Comparison of ENCODE assay signal across 11 cellular contexts in the genomic region with DNA sequence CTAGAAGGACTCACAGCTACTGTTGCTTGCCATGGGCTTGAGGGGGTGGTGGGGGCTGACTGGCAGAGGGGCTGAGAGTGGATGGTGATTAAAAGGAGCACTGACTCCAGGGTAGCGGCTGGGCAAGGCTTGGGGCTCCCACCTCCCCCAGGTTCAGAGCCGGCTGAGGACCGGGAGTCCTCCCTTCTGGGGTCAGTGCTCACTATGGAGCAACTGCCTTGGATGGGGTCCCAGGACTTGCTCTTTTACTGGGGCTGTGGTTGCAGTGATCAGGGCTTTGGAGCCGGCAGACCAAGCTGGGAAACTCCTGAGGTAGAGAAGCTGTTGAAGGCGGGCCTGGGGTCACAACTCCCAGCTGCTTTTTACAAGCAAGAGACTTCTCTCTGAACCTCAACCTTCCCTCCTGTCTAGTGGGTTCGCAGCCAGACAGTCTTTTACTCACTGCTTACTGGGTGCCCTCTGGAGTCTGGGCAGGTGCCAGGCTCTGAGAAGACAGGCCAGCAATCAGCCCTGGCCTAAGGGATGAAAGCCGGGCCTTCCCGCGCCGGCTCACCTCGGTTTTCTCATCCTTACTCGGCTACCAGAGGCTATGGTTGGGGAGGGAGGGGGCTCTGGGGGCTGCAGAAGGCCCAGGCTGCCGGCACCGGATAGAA. TPM values are rescaled to one million over a fixed set of nuclear protein-coding genes. Genes with fewer than 3 reads are reported as not detected.
A peak's percentile ranks its signal among the peaks of the same experiment; 100 is the strongest.
DNase-seq lines count a peak whose midpoint lies in the region; ATAC-seq, FAIRE-seq and TF ChIP-seq lines count a peak whose summit lies in the region.
"Had no signal": no experiment of that assay in that cellular context is flagged by ENCODE, and none has a peak within 500 bp of the region (broad histone marks: within the 10 kb centered on the region; RNA-seq: fewer than 3 reads in every experiment).

No MANE protein-coding gene starts in this region.

- H3K4me3 Mint-ChIP-seq in neural progenitor cell = peak overlapping the region; percentile 65
- H3K4me3 Mint-ChIP-seq: activated T-cell treated with anti-CD3 and anti-CD28 coated beads, Interleukin-2, amount 50 U/mL, for 4 hours had no signal

- TF ChIP-seq CTCF in A549 (IDR thresholded peaks at IDR 0.05) (no peak), esophagus squamous epithelium (IDR thresholded peaks at IDR 0.05) (no peak), neural progenitor cell (IDR thresholded peaks at IDR 0.05) (no peak), brain microvascular endothelial cell (IDR thresholded peaks at IDR 0.05; ENCODE audit: low read depth, low read length, missing control alignments) (no peak)

- peaks cover 16% of the 10 kb centered on the region for H4K20me1 ChIP-seq in neural progenitor cell (ENCODE audit: low read depth)

- in situ Hi-C loops in brain microvascular endothelial cell (cut with HindIII; ENCODE audit: low pct_ligation_motif_present, low sequenced_read_pairs) = no loop called here

- no peak overlapping the region for H3K9ac ChIP-seq in neural progenitor cell

- 88% methylated on average over 14 of the region's 14 CpGs for WGBS in A549 (ENCODE audit: missing lambda C conversion rate)
- 31% methylated on average over 6 of the region's 14 CpGs; no CpG with 5 or more reads in 1 of the 2 donors for WGBS in esophagus squamous epithelium, 2 donors

- H3K4me3 ChIP-seq in A549 (peak overlapping the region; percentile 77; the same call in 2 of the 3 replicates), MG63 (no peak overlapping the region; the same call in 1 of the 2 replicates), esophagus squamous epithelium (peak overlapping the region; percentile 46 to 79 (median 58)), neural progenitor cell (peak overlapping the region; percentile 57), brain microvascular endothelial cell (ENCODE audit: low read depth, low read length) (no peak overlapping the region)
- H3K4me3 ChIP-seq: GM12878 had no signal

- no peak for TF ChIP-seq RAD21 in A549 (conservative IDR thresholded peaks at IDR 0.05 in 1 of 2, IDR thresholded peaks at IDR 0.05 in 1 of 2)

- H3K36me3 ChIP-seq in MG63 (peaks cover 23% of the 10 kb centered on the region), esophagus squamous epithelium (no peaks in the 10 kb centered on the region), neural progenitor cell (no peaks in the 10 kb centered on the region), brain microvascular endothelial cell (replicated peaks) (no peaks in the 10 kb centered on the region)

- H3K79me2 ChIP-seq in neural progenitor cell (ENCODE audit: low read depth) = peaks cover 7% of the 10 kb centered on the region

- POLR2A ChIA-PET in A549 (lab: Yijun Ruan, JAX) = no interaction called here

- peaks cover 14% of the 10 kb centered on the region for H3K9me3 Mint-ChIP-seq in neural progenitor cell

- H3K4me2 ChIP-seq in A549 (peak overlapping the region; percentile 100), neural progenitor cell (peak overlapping the region; percentile 89)

- H3K27me3 ChIP-seq in MG63 (no peaks in the 10 kb centered on the region), esophagus squamous epithelium (peaks cover 0 to 39% (median 1%) of the 10 kb centered on the region in 4 donors), neural progenitor cell (peaks cover 30% of the 10 kb centered on the region), brain microvascular endothelial cell (replicated peaks) (no peaks in the 10 kb centered on the region)

- no peak for FAIRE-seq in A549 (lab: Jason Lieb, UNC)
- FAIRE-seq: GM12878 had no signal

- H3K4me1 ChIP-seq in A549 (peaks cover 31% of the 10 kb centered on the region), esophagus squamous epithelium (peaks cover 36 to 50% (median 40%) of the 10 kb centered on the region in 3 donors), neural progenitor cell (peaks cover 28% of the 10 kb centered on the region)

- H3K4me1 Mint-ChIP-seq in neural progenitor cell = peaks cover 37% of the 10 kb centered on the region

- H3K36me3 Mint-ChIP-seq in neural progenitor cell = peaks cover 2% of the 10 kb centered on the region

- TF ChIP-seq POLR2A in A549 (IDR thresholded peaks at IDR 0.05; ENCODE audit: low read length) (no peak), esophagus squamous epithelium (IDR thresholded peaks at IDR 0.05) (no peak)

- no peak for DNase-seq in A549 (ENCODE audit: low read depth in 1 of 2, low spot score in 1 of 2)
- peak; percentile 60 for DNase-seq in MG63
- no peak for DNase-seq in esophagus squamous epithelium (lab: John Stamatoyannopoulos, UW)
- no peak for DNase-seq in neural progenitor cell (ENCODE audit: low spot score)
- DNase-seq in KG1 (lab: John Stamatoyannopoulos, UW) = no peak
- DNase-seq in brain microvascular endothelial cell = no peak
- DNase-seq: effector CD4-positive, alpha-beta T cell had no signal

- H3K9me3 ChIP-seq in A549 (peaks cover 14% of the 10 kb centered on the region; the same call in 1 of the 3 replicates), MG63 (peaks cover 5% of the 10 kb centered on the region; the same call in 1 of the 2 replicates), esophagus squamous epithelium (peaks cover 0 to 23% (median 4%) of the 10 kb centered on the region in 3 donors), neural progenitor cell (ENCODE audit: low read depth) (peaks cover 9% of the 10 kb centered on the region)

- peak overlapping the region; percentile 87 for H2AFZ ChIP-seq in neural progenitor cell (replicated peaks)

- CTCF ChIA-PET in A549 (lab: Yijun Ruan, JAX) = interaction anchor here (0.9 to 2.7 kb wide), 3 partner anchors 10 to 240 kb away, joined by 3 to 26 read pairs (median 4); no protein-coding TSS in a partner anchor

- no peak overlapping the region for H3K27ac Mint-ChIP-seq in neural progenitor cell

- TF ChIP-seq EP300 in A549 (IDR thresholded peaks at IDR 0.05) = no peak

- intact Hi-C loops in esophagus squamous epithelium (cut with DNase I) = no loop called here

- H3K27me3 Mint-ChIP-seq in neural progenitor cell (ENCODE audit: insufficient read depth, low read depth) = peaks cover 28% of the 10 kb centered on the region

- peaks cover 43% of the 10 kb centered on the region for H3F3A ChIP-seq in neural progenitor cell (ENCODE audit: low read depth)

- H3K27ac ChIP-seq in A549 (peak overlapping the region; percentile 58 to 85; a peak in 4 of 6 replicates), esophagus squamous epithelium (peak overlapping the region in 3 of 4 donors; percentile 82 to 86 (median 84)), neural progenitor cell (no peak overlapping the region), brain microvascular endothelial cell (no peak overlapping the region)

- no peak for ATAC-seq in A549
- ATAC-seq in HG02870 (IDR thresholded peaks at IDR 0.05; ENCODE audit: unreplicated experiment) = no peak
- no peak for ATAC-seq in HG02970 (IDR thresholded peaks at IDR 0.05; ENCODE audit: low FRiP score, unreplicated experiment)

TF ChIP-seq in A549, 52 proteins besides CTCF, POLR2A, EP300 and RAD21 (continues in another document):
- no peak for TF ChIP-seq MAZ (IDR thresholded peaks at IDR 0.05; ENCODE audit: borderline replicate concordance, low read depth, low read length)
- no peak for TF ChIP-seq ZC3H11A (IDR thresholded peaks at IDR 0.05)
- TF ChIP-seq FOSB (CRISPR knock-in tag; IDR thresholded peaks at IDR 0.05) = no peak
- TF ChIP-seq HOXA7 (CRISPR knock-in tag; IDR thresholded peaks at IDR 0.05) = no peak
- no peak for TF ChIP-seq KDM1A (IDR thresholded peaks at IDR 0.05; ENCODE audit: low read depth)
- no peak for TF ChIP-seq ESRRA (IDR thresholded peaks at IDR 0.05; ENCODE audit: borderline replicate concordance, low read length)
- no peak for TF ChIP-seq EHF (CRISPR knock-in tag; IDR thresholded peaks at IDR 0.05)
- TF ChIP-seq, protein P1, sequence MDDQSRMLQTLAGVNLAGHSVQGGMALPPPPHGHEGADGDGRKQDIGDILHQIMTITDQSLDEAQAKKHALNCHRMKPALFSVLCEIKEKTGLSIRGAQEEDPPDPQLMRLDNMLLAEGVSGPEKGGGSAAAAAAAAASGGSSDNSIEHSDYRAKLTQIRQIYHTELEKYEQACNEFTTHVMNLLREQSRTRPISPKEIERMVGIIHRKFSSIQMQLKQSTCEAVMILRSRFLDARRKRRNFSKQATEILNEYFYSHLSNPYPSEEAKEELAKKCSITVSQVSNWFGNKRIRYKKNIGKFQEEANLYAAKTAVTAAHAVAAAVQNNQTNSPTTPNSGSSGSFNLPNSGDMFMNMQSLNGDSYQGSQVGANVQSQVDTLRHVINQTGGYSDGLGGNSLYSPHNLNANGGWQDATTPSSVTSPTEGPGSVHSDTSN (IDR thresholded peaks at IDR 0.05) = no peak
- TF ChIP-seq RNF2 (IDR thresholded peaks at IDR 0.05; ENCODE audit: borderline replicate concordance, low read depth) = no peak
- TF ChIP-seq RFX5 (IDR thresholded peaks at IDR 0.05) = no peak
- no peak for TF ChIP-seq ATOH8 (CRISPR knock-in tag; IDR thresholded peaks at IDR 0.05; ENCODE audit: low read depth)
- TF ChIP-seq, protein P2, sequence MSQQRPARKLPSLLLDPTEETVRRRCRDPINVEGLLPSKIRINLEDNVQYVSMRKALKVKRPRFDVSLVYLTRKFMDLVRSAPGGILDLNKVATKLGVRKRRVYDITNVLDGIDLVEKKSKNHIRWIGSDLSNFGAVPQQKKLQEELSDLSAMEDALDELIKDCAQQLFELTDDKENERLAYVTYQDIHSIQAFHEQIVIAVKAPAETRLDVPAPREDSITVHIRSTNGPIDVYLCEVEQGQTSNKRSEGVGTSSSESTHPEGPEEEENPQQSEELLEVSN (IDR thresholded peaks at IDR 0.05; ENCODE audit: borderline replicate concordance, low read depth) = no peak
- TF ChIP-seq, protein P3, sequence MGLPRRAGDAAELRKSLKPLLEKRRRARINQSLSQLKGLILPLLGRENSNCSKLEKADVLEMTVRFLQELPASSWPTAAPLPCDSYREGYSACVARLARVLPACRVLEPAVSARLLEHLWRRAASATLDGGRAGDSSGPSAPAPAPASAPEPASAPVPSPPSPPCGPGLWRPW (IDR thresholded peaks at IDR 0.05) = no peak

RNA-seq across cellular contexts. Expression of gene ASS1, which starts 0.8 kb away (rescaled TPM):
- polyA plus RNA-seq in A549 (2011; rRNA removed) (32.5 and 36.9 TPM in 2 replicates), A549 (2017; fragmentation: RNase III; extraction: RNeasy Plus Mini Kit Qiagen cat#74134 plus additional on column Dnase treatment) (11.3 to 12.9 TPM (median 11.8 TPM) in 3 replicates)
- 13.7 and 16.0 TPM in 2 replicates for polyA plus RNA-seq in A549 (2012; cell fraction: cytosol; rRNA removed)
- polyA plus RNA-seq in A549 (2012; cell fraction: nucleus; rRNA removed) = 8.3 and 11.0 TPM in 2 replicates
- polyA minus RNA-seq in A549 (2011; rRNA and poly(A)+ RNA removed) = 17.1 and 24.9 TPM in 2 replicates
- 536 and 752 TPM in 2 replicates for total RNA-seq in MG63 (2014; rRNA removed; shearing (Covaris generic); ENCODE audit: low replicate concordance)
- total RNA-seq in esophagus squamous epithelium (100 to 1,000 TPM in 2 of 4 donors, 10 to 100 TPM in 2; 33.5 to 203 (median 85.2) TPM), neural progenitor cell (ENCODE audit: low replicate concordance) (22.5 and 28.9 TPM in 2 replicates)

Comparison
In these comparisons a context has a peak if more than half of its experiments do, and no peak if none do; other contexts are left out.
1. H3K27ac ChIP-seq: peak in A549 (2 of 2) and esophagus squamous epithelium (3 of 4); none in neural progenitor cell (single experiment) and brain microvascular endothelial cell (single experiment).
2. H3K4me3 ChIP-seq: peak in A549 (single experiment), esophagus squamous epithelium (4 of 4) and neural progenitor cell (single experiment); none in MG63 (single experiment) and brain microvascular endothelial cell (single experiment).